Comparison of ENCODE assay signal across 20 cellular contexts in the genomic region with DNA sequence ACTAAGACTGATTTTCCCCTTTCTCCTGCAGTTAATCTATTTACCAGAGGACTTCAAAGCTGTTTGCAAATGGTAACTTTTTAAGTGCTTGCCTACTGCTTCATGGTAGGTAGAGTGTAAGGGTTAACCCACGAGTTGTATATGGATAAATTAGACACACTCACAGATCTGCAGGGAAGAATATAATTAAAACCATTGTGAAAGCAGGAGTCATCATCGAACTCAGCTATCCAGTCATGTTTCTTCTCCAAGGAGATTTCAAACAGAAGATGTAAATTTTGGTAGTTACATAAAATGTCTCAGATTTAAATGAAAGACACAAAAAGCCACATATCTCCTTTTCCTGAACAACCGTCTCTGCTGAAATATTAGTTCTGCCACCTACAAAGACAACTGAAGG. TPM values are rescaled to one million over a fixed set of nuclear protein-coding genes. Genes with fewer than 3 reads are reported as not detected.
DNase-seq lines count a peak whose midpoint lies in the region; ATAC-seq, FAIRE-seq and TF ChIP-seq lines count a peak whose summit lies in the region.
"Had no signal": no experiment of that assay in that cellular context is flagged by ENCODE, and none has a peak within 500 bp of the region (broad histone marks: within the 10 kb centered on the region; RNA-seq: fewer than 3 reads in every experiment).

No MANE protein-coding gene starts in this region.

- no peak overlapping the region for H2BK15ac ChIP-seq in neuronal stem cell (ENCODE audit: low read length)

- no peak for TF ChIP-seq EP300 in SK-N-SH (IDR thresholded peaks at IDR 0.05; ENCODE audit: borderline replicate concordance in 1 of 2, low read depth in 1 of 2, low read length in 1 of 2)

- peak; percentile 13; the same call in 1 of the 3 replicates for ATAC-seq in SK-N-SH treated with all-trans-retinoic acid at 6 μM for 48 hours

- WGBS in SK-N-SH (ENCODE audit: low lambda C conversion rate), result 25% methylated on average over 3 of the region's 3 CpGs
- WGBS in neuronal stem cell (ENCODE audit: extremely low coverage in 2 of 2, insufficient read length in 2 of 2, insufficient replicate concordance in 1 of 2), 2 donors, result no CpG with 5 or more reads among the region's 3 CpGs

- H3K4me3 ChIP-seq in SK-N-SH (ENCODE audit: low read depth in 2 of 2, low read length in 1 of 2), result no peak overlapping the region
- no peak overlapping the region for H3K4me3 ChIP-seq in epithelial cell of esophagus (ENCODE audit: low read length)
- H3K4me3 ChIP-seq in keratinocyte (ENCODE audit: control insufficient read depth in 2 of 3, extremely low read depth in 1 of 3, insufficient read depth in 2 of 3, low read depth in 1 of 3, low read length in 3 of 3), result no peak overlapping the region
- no peak overlapping the region for H3K4me3 ChIP-seq in neuronal stem cell (ENCODE audit: low read length in 2 of 2)
- no peak overlapping the region for H3K4me3 ChIP-seq in right atrium auricular region

- peaks cover 4% of the 10 kb centered on the region for H3F3A ChIP-seq in SK-N-SH (replicated peaks; ENCODE audit: insufficient read depth)

- no peak for FAIRE-seq in keratinocyte (lab: Jason Lieb, UNC)
- FAIRE-seq: HepG2 had no signal

- H3K4ac ChIP-seq in neuronal stem cell (ENCODE audit: low read length), result no peak overlapping the region

- H3K9me3 ChIP-seq in SK-N-SH (no peaks in the 10 kb centered on the region), keratinocyte (ENCODE audit: control insufficient read depth, low read depth, low read length) (no peaks in the 10 kb centered on the region), neuronal stem cell (replicated peaks in 1 of 2; ENCODE audit: control insufficient read depth in 2 of 2, insufficient read depth in 1 of 2, low read depth in 1 of 2, low read length in 2 of 2) (peaks cover 0 to 2% of the 10 kb centered on the region in 2 donors), right atrium auricular region (no peaks in the 10 kb centered on the region)

- H2AFZ ChIP-seq in SK-N-SH (ENCODE audit: low read depth) (no peak overlapping the region), keratinocyte (ENCODE audit: control insufficient read depth, low read length) (no peak overlapping the region), neuronal stem cell (ENCODE audit: low read length) (no peak overlapping the region)

- H3K79me1 ChIP-seq in neuronal stem cell (ENCODE audit: low read depth, low read length), result no peaks in the 10 kb centered on the region

- peak overlapping the region in 1 of 2 experiments; percentile 44; a peak in 1 of 4 replicates for H3K27ac ChIP-seq in SK-N-SH (ENCODE audit: low read depth in 2 of 2, low read length in 1 of 2)
- H3K27ac ChIP-seq in keratinocyte (ENCODE audit: control insufficient read depth, insufficient read depth, low read length), result peak overlapping the region; percentile 79
- no peak overlapping the region for H3K27ac ChIP-seq in neuronal stem cell (replicated peaks; ENCODE audit: low read length)
- H3K27ac ChIP-seq in right atrium auricular region, result no peak overlapping the region
- H3K27ac ChIP-seq: 22Rv1 had no signal

- H3K4me1 ChIP-seq in SK-N-SH (ENCODE audit: control insufficient read depth in 1 of 2, insufficient read depth in 2 of 2, low read depth in 1 of 2, low read length in 1 of 2), result no peaks in the 10 kb centered on the region
- H3K4me1 ChIP-seq in keratinocyte (ENCODE audit: control insufficient read depth, extremely low read depth, insufficient read depth, low read length), result peaks cover 22% of the 10 kb centered on the region
- no peaks in the 10 kb centered on the region for H3K4me1 ChIP-seq in neuronal stem cell (ENCODE audit: control insufficient read depth in 2 of 2, insufficient read depth in 1 of 2, low read depth in 1 of 2, low read length in 2 of 2)
- no peaks in the 10 kb centered on the region for H3K4me1 ChIP-seq in right atrium auricular region

- no peak for DNase-seq in SK-N-SH
- DNase-seq in epithelial cell of esophagus (ENCODE audit: low read depth), result peak; percentile 9
- DNase-seq in keratinocyte (ENCODE audit: low read depth, low spot score), result no peak
- DNase-seq in dermis blood vessel endothelial cell, result no peak
- no peak for DNase-seq in neuronal stem cell (ENCODE audit: low spot score)
- DNase-seq in right atrium auricular region (ENCODE audit: low spot score), result no peak
- DNase-seq in stimulated activated CD4-positive, alpha-beta T cell treated with anti-CD3 and anti-CD28 coated beads, Interleukin-12 subunit alpha, Interleukin-12 subunit beta, amount 100 ng/mL, for 4 hours, result no peak
- DNase-seq: CD4-positive, alpha-beta T cell; H7; KG1; NCI-H1105 treated with DMSO at 0.1 percent for 48 hours; NCI-H1694; NCI-H2081 treated with DMSO at 0.1 percent for 48 hours; NCI-H774; OCI-M1; Right ventricle myocardium superior had no signal

- no peak overlapping the region for H3K23ac ChIP-seq in neuronal stem cell (ENCODE audit: low read depth, low read length, poor library complexity)

- H3K36me3 ChIP-seq in SK-N-SH (replicated peaks in 1 of 2; ENCODE audit: control insufficient read depth in 1 of 2, insufficient read depth in 2 of 2, low read length in 1 of 2) (no peaks in the 10 kb centered on the region), keratinocyte (ENCODE audit: control insufficient read depth in 2 of 2, extremely low read depth in 1 of 2, insufficient read depth in 2 of 2, low read length in 2 of 2) (no peaks in the 10 kb centered on the region), neuronal stem cell (replicated peaks in 1 of 2; ENCODE audit: control insufficient read depth in 2 of 2, insufficient read depth in 2 of 2, low read length in 2 of 2) (no peaks in the 10 kb centered on the region), right atrium auricular region (no peaks in the 10 kb centered on the region)

- no peaks in the 10 kb centered on the region for H3K9me1 ChIP-seq in keratinocyte (ENCODE audit: control insufficient read depth, extremely low read depth, insufficient read depth, low read length)

- H3K79me2 ChIP-seq in SK-N-SH (ENCODE audit: insufficient read depth) (no peaks in the 10 kb centered on the region), keratinocyte (ENCODE audit: control insufficient read depth, insufficient read depth, low read length) (peaks cover 16% of the 10 kb centered on the region)

- H4K20me1 ChIP-seq in SK-N-SH (ENCODE audit: insufficient read depth), result no peaks in the 10 kb centered on the region
- no peaks in the 10 kb centered on the region for H4K20me1 ChIP-seq in keratinocyte (ENCODE audit: control insufficient read depth, extremely low read depth, insufficient read depth, low read length)

- H3K4me2 ChIP-seq in SK-N-SH (no peak overlapping the region), keratinocyte (ENCODE audit: control insufficient read depth, extremely low read depth, insufficient read depth, low read depth, low read length) (peak overlapping the region; percentile 71), neuronal stem cell (ENCODE audit: insufficient read depth, low read length, poor library complexity, severe bottlenecking) (no peak overlapping the region)

- H3K14ac ChIP-seq in neuronal stem cell (ENCODE audit: low read length), result no peak overlapping the region

- POLR2A ChIA-PET in SK-N-SH (lab: Yijun Ruan, JAX), result no interaction called here

- no peak overlapping the region for H2BK5ac ChIP-seq in neuronal stem cell (ENCODE audit: low read length)

- H3K18ac ChIP-seq in neuronal stem cell (ENCODE audit: low read length), result no peak overlapping the region

- dilution Hi-C loops in keratinocyte (cut with MboI; ENCODE audit: extremely low pct_ligation_motif_present, low sequenced_read_pairs), result no loop called here

- TF ChIP-seq CTCF in SK-N-SH (IDR thresholded peaks at IDR 0.05) (no peak), epithelial cell of esophagus (IDR thresholded peaks at IDR 0.05; ENCODE audit: insufficient read depth, low read depth, low read length, missing control alignments) (no peak), keratinocyte (optimal IDR thresholded peaks at IDR 0.05 in 1 of 3, IDR thresholded peaks at IDR 0.05 in 1 of 3, conservative IDR thresholded peaks at IDR 0.05 in 1 of 3; ENCODE audit: extremely low read depth in 1 of 3, insufficient read depth in 2 of 3, low read length in 3 of 3) (no peak), right atrium auricular region (IDR thresholded peaks at IDR 0.05) (no peak)

- H4K91ac ChIP-seq in neuronal stem cell (ENCODE audit: low read depth, low read length, poor library complexity), result no peak overlapping the region

- no peak for TF ChIP-seq RAD21 in SK-N-SH (IDR thresholded peaks at IDR 0.05; ENCODE audit: low read length)

- H3K9ac ChIP-seq in SK-N-SH, result no peak overlapping the region
- peak overlapping the region; percentile 77 for H3K9ac ChIP-seq in keratinocyte (ENCODE audit: control insufficient read depth, extremely low read depth, insufficient read depth, low read length)
- no peak overlapping the region for H3K9ac ChIP-seq in neuronal stem cell (ENCODE audit: low read depth, low read length, poor library complexity)

- H2AK5ac ChIP-seq in neuronal stem cell (ENCODE audit: low read depth, low read length), result no peak overlapping the region

- no peak overlapping the region for H2BK120ac ChIP-seq in neuronal stem cell (ENCODE audit: low read depth, low read length)

- H4K8ac ChIP-seq in neuronal stem cell (ENCODE audit: low read depth, low read length), result no peak overlapping the region

- no peaks in the 10 kb centered on the region for H3K9me2 ChIP-seq in SK-N-SH

- CTCF ChIA-PET in SK-N-SH (lab: Yijun Ruan, JAX), result no interaction called here

- H3K27me3 ChIP-seq in SK-N-SH (ENCODE audit: insufficient read depth), result no peaks in the 10 kb centered on the region
- H3K27me3 ChIP-seq in keratinocyte (ENCODE audit: control insufficient read depth, extremely low read depth, insufficient read depth, low read length), result no peaks in the 10 kb centered on the region
- no peaks in the 10 kb centered on the region for H3K27me3 ChIP-seq in neuronal stem cell (ENCODE audit: control insufficient read depth in 3 of 3, insufficient read depth in 3 of 3, low read depth in 1 of 3, low read length in 3 of 3)
- no peaks in the 10 kb centered on the region for H3K27me3 ChIP-seq in right atrium auricular region

- no peak overlapping the region for H2BK12ac ChIP-seq in neuronal stem cell (ENCODE audit: low read length)

RNA-seq across cellular contexts. Expression of gene XG, which starts 0.5 kb away (rescaled TPM):
- polyA plus RNA-seq in SK-N-SH (2012; rRNA removed) (0.42 and 0.76 TPM in 2 replicates), keratinocyte (56.5 to 74.4 TPM (median 70.9 TPM) in 3 replicates)
- 0.42 and 0.60 TPM in 2 replicates for polyA plus RNA-seq in SK-N-SH (2012; cell fraction: cytosol; rRNA removed)
- polyA plus RNA-seq in SK-N-SH (2012; cell fraction: nucleus; rRNA removed), result 0.45 and 0.50 TPM in 2 replicates
- polyA plus RNA-seq in keratinocyte (2011; ENCODE audit: low read depth), result 17.7 TPM
- 54.9 and 70.1 TPM in 2 replicates for polyA plus RNA-seq in keratinocyte (2011; cell fraction: cytosol; rRNA removed)
- 87.6 and 94.9 TPM in 2 replicates for polyA plus RNA-seq in keratinocyte (2011; cell fraction: nucleus; rRNA removed)
- 46.5 and 57.1 TPM in 2 replicates for polyA plus RNA-seq in keratinocyte (2012; ENCODE audit: low replicate concordance)
- polyA minus RNA-seq in keratinocyte, result 20.9 to 40.6 TPM (median 37.7 TPM) in 3 replicates
- 48.2 TPM for polyA minus RNA-seq in keratinocyte (2011; cell fraction: cytosol; rRNA and poly(A)+ RNA removed)
- polyA minus RNA-seq in keratinocyte (2011; cell fraction: nucleus; rRNA and poly(A)+ RNA removed), result 44.5 and 64.5 TPM in 2 replicates
- total RNA-seq in dermis blood vessel endothelial cell (under 0.01 TPM in 1 of 2 replicates, not detected in the other), right atrium auricular region (1 to 10 TPM in 1 of 2 donors, under 1 TPM in 1; 0.51 to 1.3 TPM)
- polyA plus RNA-seq in neuronal stem cell (2013, experiment 1 of 2), result not detected
- polyA plus RNA-seq in neuronal stem cell (2013, experiment 2 of 2), result 0.03 TPM
- total RNA-seq: CD4-positive, alpha-beta T cell; HepG2; NCI-H460 had no signal
- polyA plus RNA-seq: HepG2 had no signal
